ENCODE assay signal across 8 cellular contexts in the genomic region with DNA sequence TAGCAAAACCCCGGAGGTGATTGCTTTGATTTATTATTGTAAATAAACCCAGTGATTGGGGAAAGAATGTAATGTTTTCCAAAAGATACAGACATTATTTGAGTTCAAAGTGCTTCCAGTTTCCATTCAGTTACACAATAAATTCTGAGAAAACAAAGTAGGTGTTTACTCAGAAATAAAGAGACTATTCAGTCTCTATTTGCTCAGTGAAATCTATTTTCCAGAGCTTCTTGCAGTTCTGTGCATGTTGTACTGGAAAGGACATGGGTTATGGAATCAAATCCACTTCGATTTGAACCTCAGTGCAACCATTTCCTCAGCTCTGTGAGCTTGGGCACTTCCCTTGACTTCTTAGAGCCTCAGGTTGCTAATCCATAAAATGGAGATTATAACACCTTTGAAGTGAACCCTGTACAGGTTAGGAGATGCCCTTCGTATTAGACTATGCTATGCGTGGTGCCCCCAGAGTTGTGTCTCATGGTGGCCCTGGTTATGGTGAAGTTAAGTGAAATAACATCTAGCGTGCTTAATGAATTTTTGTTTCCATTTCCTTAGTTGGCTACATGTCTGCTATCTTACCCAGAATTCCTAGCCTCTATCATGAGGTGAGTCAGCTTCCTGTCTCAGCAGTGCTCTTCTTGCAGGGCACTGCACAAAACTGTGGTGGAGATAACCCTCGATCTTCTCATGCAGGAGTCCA.
DNase-seq lines count a peak whose midpoint lies in the region; ATAC-seq and TF ChIP-seq lines count a peak whose summit lies in the region.

No MANE protein-coding gene starts in this region.

- H3K27ac ChIP-seq in VCaP = peak overlapping the region; percentile 35
- peak overlapping the region; percentile 53 for H3K27ac ChIP-seq in right cardiac atrium (ENCODE audit: low read length)
- H3K27ac ChIP-seq in osteoblast (ENCODE audit: low read depth, low read length) = no peak overlapping the region
- no peak overlapping the region for H3K27ac ChIP-seq in RWPE1

- H3K4me3 ChIP-seq in right cardiac atrium (ENCODE audit: low read length) (no peak overlapping the region), osteoblast (ENCODE audit: insufficient read depth, low read length) (no peak overlapping the region)

- no peaks in the 10 kb centered on the region for H4K20me1 ChIP-seq in osteoblast (ENCODE audit: insufficient read depth, low read length)

- CTCF ChIA-PET in RWPE1 (lab: Yijun Ruan, JAX) = interaction anchor here (0.5 kb wide), 1 partner anchor 14 kb away, joined by 3 read pairs; no protein-coding TSS in a partner anchor

- H3K36me3 ChIP-seq in osteoblast (ENCODE audit: insufficient read depth, low read length) = no peaks in the 10 kb centered on the region

- intact Hi-C loops in right cardiac atrium (cut with DNase I) = loop anchor here in 1 of 4 donors (10.0 kb wide), 1 partner anchor 107 kb away; a partner anchor contains a TSS

- POLR2A ChIA-PET in RWPE1 (lab: Yijun Ruan, JAX; ENCODE audit: low non-redundant PET) = no interaction called here

- H3K79me2 ChIP-seq in osteoblast (ENCODE audit: insufficient read depth, low read length) = no peaks in the 10 kb centered on the region

- H3K4me1 ChIP-seq in right cardiac atrium (ENCODE audit: control insufficient read depth, insufficient read depth, low read length) = peaks cover 14% of the 10 kb centered on the region
- H3K4me1 ChIP-seq in osteoblast (ENCODE audit: insufficient read depth, low read length) = no peaks in the 10 kb centered on the region

- ATAC-seq in GM18861 (IDR thresholded peaks at IDR 0.05; ENCODE audit: unreplicated experiment) (peak; percentile 55), HG03103 (IDR thresholded peaks at IDR 0.05; ENCODE audit: low read depth, unreplicated experiment) (peak; percentile 48), right cardiac atrium (peak; percentile 61 to 83)

- H3K9me3 ChIP-seq in right cardiac atrium (ENCODE audit: control insufficient read depth, low read length) (no peaks in the 10 kb centered on the region), osteoblast (ENCODE audit: low read depth, low read length) (no peaks in the 10 kb centered on the region)

- no peak for TF ChIP-seq CTCF in VCaP (conservative IDR thresholded peaks at IDR 0.05)
- no peak for TF ChIP-seq CTCF in osteoblast (IDR thresholded peaks at IDR 0.05; ENCODE audit: extremely low read depth, low read depth, low read length)
- no peak for TF ChIP-seq CTCF in RWPE1 (conservative IDR thresholded peaks at IDR 0.05; ENCODE audit: low read depth)

- DNase-seq in right cardiac atrium = no peak
- DNase-seq in D341Med (ENCODE audit: low spot score) = no peak
- no peak for DNase-seq in osteoblast (ENCODE audit: insufficient read length, low spot score, missing footprints)
- no peak for DNase-seq in NCI-H1092 (lab: John Stamatoyannopoulos, UW)
- no peak for DNase-seq in RWPE1 (ENCODE audit: low spot score)

- H3K27me3 ChIP-seq in right cardiac atrium (ENCODE audit: control insufficient read depth, insufficient read depth) (no peaks in the 10 kb centered on the region), osteoblast (ENCODE audit: insufficient read depth, low read length) (no peaks in the 10 kb centered on the region)

- H2AFZ ChIP-seq in osteoblast (ENCODE audit: low read length) = no peak overlapping the region

- WGBS in right cardiac atrium = 67% methylated on average over 6 of the region's 6 CpGs

- no peak overlapping the region for H3K4me2 ChIP-seq in osteoblast (ENCODE audit: insufficient read depth, low read length)

Comparison
In these comparisons a context has a peak if more than half of its experiments do, and no peak if none do; other contexts are left out.
1. H3K27ac ChIP-seq: peak in VCaP (single experiment) and right cardiac atrium (single experiment); none in osteoblast (single experiment) and RWPE1 (single experiment).
2. Peak in every context shown above with its lines, with median percentiles within 50 percentile points of each other: ATAC-seq.